8 cellular contexts compared by ENCODE assay signal in genomic region chr10:132308588-132309451, GRCh38. TPM values are rescaled to one million over a fixed set of nuclear protein-coding genes. Genes with fewer than 3 reads are reported as not detected.
DNase-seq lines count a peak whose midpoint lies in the region; ATAC-seq and TF ChIP-seq lines count a peak whose summit lies in the region.

No MANE protein-coding gene starts in this region.

- TF ChIP-seq CTCF in VCaP (conservative IDR thresholded peaks at IDR 0.05) (no peak), glutamatergic neuron (IDR thresholded peaks at IDR 0.05; ENCODE audit: partially characterized antibody, unreplicated experiment) (no peak), psoas muscle (IDR thresholded peaks at IDR 0.05) (no peak)

- no peaks in the 10 kb centered on the region for H3K36me3 ChIP-seq in psoas muscle (ENCODE audit: insufficient read depth in 1 of 2, low read depth in 1 of 2)

- peaks cover 19% of the 10 kb centered on the region for H3K27me3 Mint-ChIP-seq in glutamatergic neuron (ENCODE audit: unreplicated experiment)

- H3K4me3 Mint-ChIP-seq in glutamatergic neuron (ENCODE audit: unreplicated experiment), result peak overlapping the region; percentile 84

- intact Hi-C loops in psoas muscle (cut with DNase I), result loop anchor here in 1 of 2 donors (5.0 kb wide), 1 partner anchor 43 kb away; no protein-coding TSS in a partner anchor

- H3K4me1 Mint-ChIP-seq in glutamatergic neuron (ENCODE audit: low read depth, unreplicated experiment), result peaks cover 23% of the 10 kb centered on the region

- H3K9me3 Mint-ChIP-seq in glutamatergic neuron (ENCODE audit: unreplicated experiment), result peaks cover 19% of the 10 kb centered on the region

- H3K27ac Mint-ChIP-seq in glutamatergic neuron (ENCODE audit: unreplicated experiment), result no peak overlapping the region

- no peak for DNase-seq in glutamatergic neuron
- no peak for DNase-seq in psoas muscle
- DNase-seq in HCEC 1CT, result no peak

- peaks cover 11% of the 10 kb centered on the region for H3K4me1 ChIP-seq in psoas muscle

- WGBS in psoas muscle, 3 donors, result 12 to 23% (median 17%) methylated on average over 41 to 60 of the region's 60 CpGs

- peak overlapping the region; percentile 55 for H3K27ac ChIP-seq in VCaP
- peak overlapping the region; percentile 68 for H3K27ac ChIP-seq in psoas muscle

- H3K27me3 ChIP-seq in psoas muscle (ENCODE audit: insufficient read depth in 3 of 3, low read length in 2 of 3), result peaks cover 0 to 24% (median 0%) of the 10 kb centered on the region in 3 donors

- peak; percentile 9 for ATAC-seq in GM18517 (IDR thresholded peaks at IDR 0.05; ENCODE audit: unreplicated experiment)
- ATAC-seq in psoas muscle, result peak; percentile 7 to 18 (median 14)
- ATAC-seq in GM19455 (IDR thresholded peaks at IDR 0.05; ENCODE audit: unreplicated experiment), result no peak
- ATAC-seq in HG03280 (IDR thresholded peaks at IDR 0.05; ENCODE audit: unreplicated experiment), result no peak
- no peak for ATAC-seq in GM21737 (IDR thresholded peaks at IDR 0.05; ENCODE audit: unreplicated experiment)

- peaks cover 21% of the 10 kb centered on the region for H3K36me3 Mint-ChIP-seq in glutamatergic neuron (ENCODE audit: unreplicated experiment)

- H3K4me3 ChIP-seq in psoas muscle, result peak overlapping the region; percentile 82

- H3K9me3 ChIP-seq in psoas muscle, result no peaks in the 10 kb centered on the region

RNA-seq across cellular contexts. Expression of gene STK32C, which starts 1.1 kb away (rescaled TPM):
- 69.2 TPM for total RNA-seq in glutamatergic neuron (ENCODE audit: unreplicated experiment)
- 1 to 10 TPM; 5.6 to 7.0 (median 6.1) TPM for total RNA-seq in psoas muscle
- polyA plus RNA-seq in psoas muscle, result 10 to 100 TPM in 1 of 3 donors, 1 to 10 TPM in 2; 3.6 to 11.7 (median 8.1) TPM

RNA-seq across cellular contexts. Expression of gene LRRC27, which starts 23.2 kb away (rescaled TPM):
- total RNA-seq in glutamatergic neuron (ENCODE audit: unreplicated experiment) (13.8 TPM), psoas muscle (1 to 10 TPM; 2.2 to 2.9 (median 2.4) TPM)
- 1 to 10 TPM; 2.3 to 8.3 (median 4.3) TPM for polyA plus RNA-seq in psoas muscle

Comparison
In these comparisons a context has a peak if more than half of its experiments do, and no peak if none do; other contexts are left out.
1. ATAC-seq: peak in GM18517 (single experiment) and psoas muscle (4 of 4); none in GM19455 (single experiment), HG03280 (single experiment) and GM21737 (single experiment).